31 cellular contexts compared by ENCODE assay signal in the genomic region with DNA sequence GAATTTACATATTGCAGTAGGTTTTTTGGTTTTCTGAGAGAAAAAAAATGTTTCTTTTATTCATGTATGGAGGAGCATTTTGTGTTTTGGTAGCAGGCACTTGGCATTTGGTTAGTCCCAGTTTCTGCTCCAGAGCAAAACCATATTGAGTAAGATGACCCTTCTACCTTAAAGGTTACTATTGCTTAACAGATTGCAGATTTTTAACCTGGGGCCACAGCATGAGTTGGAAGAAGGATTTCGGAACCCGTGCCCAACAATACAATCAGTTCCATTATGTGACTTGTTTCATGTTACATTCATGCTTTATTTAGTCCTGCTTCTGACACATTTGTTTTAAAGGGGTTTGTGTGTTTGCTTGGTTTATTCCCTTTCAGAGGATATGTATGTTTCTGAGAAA.
"Had no signal": no experiment of that assay in that cellular context is flagged by ENCODE, and none has a peak within 500 bp of the region (broad histone marks: within the 10 kb centered on the region; RNA-seq: fewer than 3 reads in every experiment).

No MANE protein-coding gene starts in this region.

- H3K9me3 ChIP-seq: adrenal gland, body of pancreas, breast epithelium had no signal

- H3K4me1 ChIP-seq: adrenal gland, body of pancreas, breast epithelium had no signal

- H3K4me3 ChIP-seq: adrenal gland, body of pancreas, breast epithelium had no signal

- DNase-seq: activated B cell treated with CpG ODN at 0.5 μM for 24 hours; activated CD4-positive, alpha-beta memory T cell treated with anti-CD3 and anti-CD28 coated beads for 36 hours; activated CD4-positive, alpha-beta T cell treated with anti-CD3 and anti-CD28 coated beads for 4 hours; activated CD4-positive, alpha-beta T cell treated with anti-CD3 and anti-CD28 coated beads, Interleukin-2, amount 10 ng/mL, durations not matched to agents 24 days and 14 days; activated CD4-positive, alpha-beta T cell treated with anti-CD3 and anti-CD28 coated beads, Interleukin-2, amount 50 U/mL, for 1 hour; activated CD4-positive, alpha-beta T cell treated with anti-CD3 and anti-CD28 coated beads, Interleukin-2, amount 50 U/mL, for 4 hours; activated CD4-positive, CD25-positive, alpha-beta regulatory T cell treated with anti-CD3 and anti-CD28 coated beads, Interleukin-2, amount 50 U/mL, for 72 hours; activated CD8-positive, alpha-beta memory T cell treated with anti-CD3 and anti-CD28 coated beads, Interleukin-2, amount 50 U/mL, for 4 hours; activated CD8-positive, alpha-beta T cell treated with anti-CD3 and anti-CD28 coated beads for 36 hours; activated effector memory CD4-positive, alpha-beta T cell treated with anti-CD3 and anti-CD28 coated beads, Interleukin-2, amount 50 U/mL, for 16 hours; activated gamma-delta T cell treated with Interleukin-2 at 50 U/mL for 16 hours; activated naive CD4-positive, alpha-beta T cell; activated naive CD4-positive, alpha-beta T cell treated with anti-CD3 and anti-CD28 coated beads for 36 hours; activated naive CD4-positive, alpha-beta T cell treated with anti-CD3 and anti-CD28 coated beads, Interleukin-2, amount 50 U/mL, for 16 hours; activated naive CD8-positive, alpha-beta T cell treated with anti-CD3 and anti-CD28 coated beads for 36 hours; activated T-cell treated with anti-CD3 and anti-CD28 coated beads for 4 hours; activated T-cell treated with anti-CD3 and anti-CD28 coated beads, Interleukin-2, amount 50 U/mL, for 1 hour; activated T-cell treated with anti-CD3 and anti-CD28 coated beads, Interleukin-2, amount 50 U/mL, for 4 hours; activated T-cell treated with anti-CD3 and anti-CD28 coated beads, Interleukin-2, amount 50 U/mL, for 72 hours; adrenal gland; amniotic stem cell; aorta; body of pancreas; brain microvascular endothelial cell; central memory CD4-positive, alpha-beta T cell; T-helper 2 cell; T-helper 9 cell had no signal

- H3K27ac ChIP-seq: adrenal gland, body of pancreas, brain microvascular endothelial cell, breast epithelium, VCaP had no signal

- ATAC-seq: activated CD8-positive, alpha-beta T cell treated with anti-CD3 and anti-CD28 coated beads for 36 hours; activated naive CD4-positive, alpha-beta T cell treated with anti-CD3 and anti-CD28 coated beads, Interleukin-2, amount 50 U/mL, for 72 hours; activated T-cell treated with anti-CD3 and anti-CD28 coated beads, Interleukin-2, amount 50 U/mL, for 4 hours; activated T-cell treated with anti-CD3 and anti-CD28 coated beads, Interleukin-2, amount 50 U/mL, for 72 hours; activated T-helper 17 cell treated with anti-CD3 and anti-CD28 coated beads, Interleukin-2, amount 50 U/mL, for 72 hours; body of pancreas had no signal

- H3K27me3 ChIP-seq: adrenal gland, body of pancreas, brain microvascular endothelial cell, breast epithelium had no signal

- H3K36me3 ChIP-seq: adrenal gland, brain microvascular endothelial cell, breast epithelium had no signal
